Comparison of ENCODE assay signal across 8 cellular contexts in the genomic region with DNA sequence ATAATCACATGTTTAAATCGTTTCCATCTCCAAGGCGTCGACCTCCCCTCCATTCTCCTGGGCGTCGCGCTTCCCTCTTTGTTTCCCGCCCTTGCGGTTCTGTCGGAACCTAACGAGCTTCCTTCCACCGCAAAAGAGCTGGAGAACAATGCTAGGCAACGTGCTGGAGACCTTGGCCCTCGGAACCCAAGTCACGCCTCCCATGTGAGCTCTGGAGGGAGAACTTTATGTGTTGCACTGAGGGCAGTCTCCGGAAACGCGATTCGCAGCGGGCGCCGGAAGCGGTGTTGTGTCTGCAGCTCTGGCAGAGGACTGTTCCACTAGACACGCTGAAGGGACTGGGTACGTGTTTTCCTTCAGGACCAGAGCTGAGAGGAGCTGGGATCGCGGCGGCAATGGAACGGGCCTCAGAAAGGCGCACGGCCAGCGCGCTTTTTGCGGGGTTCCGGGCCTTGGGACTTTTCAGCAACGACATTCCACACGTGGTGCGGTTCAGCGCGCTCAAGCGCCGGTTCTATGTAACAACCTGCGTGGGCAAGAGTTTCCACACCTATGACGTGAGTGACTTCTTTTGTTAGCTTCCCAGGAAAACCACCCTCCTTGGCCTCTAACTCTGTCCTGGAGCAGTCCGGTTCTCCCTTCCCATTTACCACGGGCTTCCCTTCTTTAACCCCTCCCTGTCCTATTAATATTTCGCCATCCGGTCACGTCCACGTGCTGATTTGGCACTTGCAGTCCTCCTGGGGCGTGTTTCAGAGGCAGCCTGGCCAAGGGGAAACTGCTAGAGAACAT. TPM values are rescaled to one million over a fixed set of nuclear protein-coding genes. Genes with fewer than 3 reads are reported as not detected.
DNase-seq lines count a peak whose midpoint lies in the region; ATAC-seq, FAIRE-seq and TF ChIP-seq lines count a peak whose summit lies in the region.

A gene (plus strand): TSS at position 287 of the 792 bp plus-strand sequence. CDS start 109 bp downstream, at position 396.

- H3K4me3 Mint-ChIP-seq in astrocyte (ENCODE audit: unreplicated experiment): peak within 1 kb of the TSS; percentile 97

- H3K79me2 ChIP-seq in astrocyte (ENCODE audit: insufficient read depth, low read length): peaks cover 51% of the 10 kb centered on the region

- H3K4me2 ChIP-seq in astrocyte (ENCODE audit: low read length): peak within 1 kb of the TSS; percentile 92

- H3K4me1 ChIP-seq in astrocyte (ENCODE audit: insufficient read depth, low read length) (peaks cover 7% of the 10 kb centered on the region), right cardiac atrium (ENCODE audit: control insufficient read depth, insufficient read depth, low read length) (no peaks in the 10 kb centered on the region), psoas muscle (peaks cover 18% of the 10 kb centered on the region), urinary bladder (ENCODE audit: insufficient read depth) (no peaks in the 10 kb centered on the region)

- H3K4me3 ChIP-seq in astrocyte (ENCODE audit: insufficient read depth, low read depth, low read length) (peak within 1 kb of the TSS; percentile 94), right cardiac atrium (ENCODE audit: low read length) (peak within 1 kb of the TSS; percentile 80), psoas muscle (peak within 1 kb of the TSS; percentile 81), urinary bladder (ENCODE audit: low read depth, low read length) (peak within 1 kb of the TSS; percentile 84)

- intact Hi-C loops in T-helper 2 cell treated with Interferon-gamma antibody and Interleukin-4, amounts not matched to agents 100 ng/mL and 5 ng/mL, for 36 hours (cut with micrococcal nuclease): loop anchor here (1.0 to 10.0 kb wide), 8 partner anchors 132 to 1613 kb away; a partner anchor contains a TSS
- intact Hi-C loops in right cardiac atrium (cut with DNase I) (loop anchor here in 1 of 4 donors (10.0 kb wide), 1 partner anchor 337 kb away; no protein-coding TSS in a partner anchor), psoas muscle (cut with DNase I) (loop anchor here in 1 of 2 donors (10.0 kb wide), 1 partner anchor 337 kb away; no protein-coding TSS in a partner anchor)

- H2AFZ ChIP-seq in astrocyte (ENCODE audit: low read depth, low read length): peak within 1 kb of the TSS; percentile 98

- H3K9ac ChIP-seq in astrocyte (ENCODE audit: low read length): peak within 1 kb of the TSS; percentile 92

- H3K36me3 Mint-ChIP-seq in astrocyte (ENCODE audit: low read depth, unreplicated experiment): peaks cover 3% of the 10 kb centered on the region

- peaks cover 13% of the 10 kb centered on the region for H3K4me1 Mint-ChIP-seq in astrocyte (ENCODE audit: low read depth, unreplicated experiment)

- no peak for TF ChIP-seq CTCF in astrocyte (IDR thresholded peaks at IDR 0.05; ENCODE audit: insufficient read depth, low read depth, low read length)
- no peak for TF ChIP-seq CTCF in psoas muscle (IDR thresholded peaks at IDR 0.05)

- H3K27ac ChIP-seq in astrocyte (ENCODE audit: low read depth, low read length): peak within 1 kb of the TSS; percentile 87
- H3K27ac ChIP-seq in right cardiac atrium (ENCODE audit: low read length): peak within 1 kb of the TSS; percentile 55
- peak within 1 kb of the TSS; percentile 86 for H3K27ac ChIP-seq in psoas muscle
- H3K27ac ChIP-seq in urinary bladder (ENCODE audit: low read depth): peak within 1 kb of the TSS; percentile 2

- peaks cover 15% of the 10 kb centered on the region for H4K20me1 ChIP-seq in astrocyte (ENCODE audit: insufficient read depth, low read length)

- 1% methylated on average over 50 of the region's 50 CpGs for WGBS in right cardiac atrium
- 1% methylated on average over 50 of the region's 50 CpGs for WGBS in psoas muscle, 3 donors
- 1% methylated on average over 50 of the region's 50 CpGs for WGBS in urinary bladder

- H3K27me3 Mint-ChIP-seq in astrocyte (ENCODE audit: low read depth, unreplicated experiment): no peaks in the 10 kb centered on the region

- DNase-seq in NCI-H1930 (lab: John Stamatoyannopoulos, UW): peak; percentile 74 to 86
- DNase-seq in astrocyte (ENCODE audit: low read depth): peak; percentile 89
- DNase-seq in right cardiac atrium: peak; percentile 90 to 95 (median 95)
- DNase-seq in psoas muscle: peak; percentile 89 to 93

- peak within 1 kb of the TSS; percentile 98 for H3K27ac Mint-ChIP-seq in astrocyte (ENCODE audit: unreplicated experiment)

- peak; percentile 73 for FAIRE-seq in astrocyte (lab: Jason Lieb, UNC)

- peak; percentile 88 for TF ChIP-seq POLR2A in GM18505 (IDR thresholded peaks at IDR 0.05; ENCODE audit: borderline replicate concordance, extremely low read depth, insufficient read depth, insufficient read length)

- no peaks in the 10 kb centered on the region for H3K9me3 ChIP-seq in astrocyte (ENCODE audit: insufficient read depth, low read depth, low read length)
- H3K9me3 ChIP-seq in right cardiac atrium (ENCODE audit: control insufficient read depth, low read length): no peaks in the 10 kb centered on the region
- H3K9me3 ChIP-seq in psoas muscle: no peaks in the 10 kb centered on the region

- ATAC-seq in GM18505 (IDR thresholded peaks at IDR 0.05; ENCODE audit: unreplicated experiment): peak; percentile 95
- peak; percentile 87 for ATAC-seq in HG02973 (IDR thresholded peaks at IDR 0.05; ENCODE audit: unreplicated experiment)
- peak; percentile 99 for ATAC-seq in right cardiac atrium
- ATAC-seq in psoas muscle: peak; percentile 99

- H3K36me3 ChIP-seq in astrocyte (ENCODE audit: insufficient read depth, low read length) (peaks cover 5% of the 10 kb centered on the region), psoas muscle (ENCODE audit: insufficient read depth in 1 of 2, low read depth in 1 of 2) (peaks cover 2 to 29% of the 10 kb centered on the region in 2 donors), urinary bladder (ENCODE audit: insufficient read depth) (no peaks in the 10 kb centered on the region)

- no peaks in the 10 kb centered on the region for H3K9me3 Mint-ChIP-seq in astrocyte (ENCODE audit: unreplicated experiment)

- no peaks in the 10 kb centered on the region for H3K27me3 ChIP-seq in astrocyte (ENCODE audit: insufficient read depth, low read length)
- no peaks in the 10 kb centered on the region for H3K27me3 ChIP-seq in right cardiac atrium (ENCODE audit: control insufficient read depth, insufficient read depth)
- peaks cover 0 to 5% (median 0%) of the 10 kb centered on the region in 3 donors for H3K27me3 ChIP-seq in psoas muscle (ENCODE audit: insufficient read depth in 3 of 3, low read length in 2 of 3)

RNA-seq across cellular contexts. Expression of the gene that starts here (rescaled TPM):
- 38.9 and 42.1 TPM in 2 replicates for total RNA-seq in T-helper 2 cell treated with Interferon-gamma antibody and Interleukin-4, amounts not matched to agents 100 ng/mL and 5 ng/mL, for 36 hours
- total RNA-seq in astrocyte (30.8 and 33.4 TPM in 2 replicates), right cardiac atrium (10 to 100 TPM; 13.0 to 14.8 (median 14.1) TPM), psoas muscle (10 to 100 TPM; 13.2 to 22.0 (median 20.1) TPM), urinary bladder (74.5 TPM)
- polyA plus RNA-seq in right cardiac atrium (4.5 TPM), psoas muscle (10 to 100 TPM in 2 of 3 donors, 1 to 10 TPM in 1; 6.2 to 10.6 (median 10.4) TPM), urinary bladder (7.3 TPM)

Comparison
In these comparisons a context has a peak if more than half of its experiments do, and no peak if none do; other contexts are left out.
1. Peak in every context shown above with its lines: DNase-seq, ATAC-seq, H3K4me3 ChIP-seq and H3K27ac ChIP-seq.
2. H3K27ac ChIP-seq: peak in every context shown above with its lines; median percentile 87 in astrocyte; 86 in psoas muscle; 55 in right cardiac atrium; 2 in urinary bladder.